ENCODE assay signal across 8 cellular contexts in genomic region chr22:30396871-30397655, GRCh38. TPM values are rescaled to one million over a fixed set of nuclear protein-coding genes. Genes with fewer than 3 reads are reported as not detected.
DNase-seq lines count a peak whose midpoint lies in the region; ATAC-seq and TF ChIP-seq lines count a peak whose summit lies in the region.

TSS of gene SEC14L2 (plus strand) at chr22:30397018. CDS start at chr22:30397117, 99 bp downstream.

- no peak for TF ChIP-seq RAD21 in HCT116 (IDR thresholded peaks at IDR 0.05; ENCODE audit: low read depth)

- H2AFZ ChIP-seq in HCT116 (ENCODE audit: low read depth, low read length, poor library complexity, severe bottlenecking) = no peak within 1 kb of the TSS

- H3K4me3 ChIP-seq in HCT116 (replicated peaks in 1 of 2; ENCODE audit: low read depth in 1 of 2, low read length in 2 of 2) (peak within 1 kb of the TSS; percentile 80 to 94), thoracic aorta (peak within 1 kb of the TSS; percentile 90)

- peak within 1 kb of the TSS; percentile 98 for H3K4me2 ChIP-seq in HCT116 (ENCODE audit: low read length)

- H3K79me2 ChIP-seq in HCT116 (ENCODE audit: insufficient read depth, low read length) = peaks cover 39% of the 10 kb centered on the region

- BruUV-seq in HCT116 (replicated peaks; lab: Mats Ljungman, UMichigan) = TSS peak; percentile 54

- no peaks in the 10 kb centered on the region for H3K27me3 Mint-ChIP-seq in activated naive CD8-positive, alpha-beta T cell treated with anti-CD3 and anti-CD28 coated beads for 36 hours

- ATAC-seq in HCT116 (peak; percentile 92), SK-N-SH treated with all-trans-retinoic acid at 6 μM for 48 hours (peak; percentile 90), omental fat pad (ENCODE audit: low FRiP score) (peak; percentile 43), thoracic aorta (ENCODE audit: insufficient number of reproducible peaks, low FRiP score, low read depth) (peak; percentile 21)

- H3K27me3 ChIP-seq in HCT116 (ENCODE audit: insufficient read depth, low read length) (no peaks in the 10 kb centered on the region), thoracic aorta (replicated peaks; ENCODE audit: insufficient read depth) (no peaks in the 10 kb centered on the region)

- peak within 1 kb of the TSS; percentile 54 for H3K27ac Mint-ChIP-seq in activated naive CD8-positive, alpha-beta T cell treated with anti-CD3 and anti-CD28 coated beads for 36 hours

- TF ChIP-seq POLR2A in HCT116 (IDR thresholded peaks at IDR 0.05; ENCODE audit: borderline replicate concordance, extremely low read depth, insufficient read depth, insufficient read length) = peak; percentile 47

- H3K4me1 Mint-ChIP-seq in activated naive CD8-positive, alpha-beta T cell treated with anti-CD3 and anti-CD28 coated beads for 36 hours = peaks cover 48% of the 10 kb centered on the region

- DNase-seq in AG08396 (ENCODE audit: low spot score) = peak; percentile 85
- peak; percentile 43 for DNase-seq in HCT116 (ENCODE audit: low read depth, low spot score)
- DNase-seq in activated naive CD8-positive, alpha-beta T cell treated with anti-CD3 and anti-CD28 coated beads for 36 hours = peak; percentile 69
- DNase-seq in glomerular visceral epithelial cell (ENCODE audit: extremely low spot score) = peak; percentile 56
- no peak for DNase-seq in omental fat pad (ENCODE audit: low spot score)
- DNase-seq in thoracic aorta (ENCODE audit: low spot score) = peak; percentile 16
- no peak for DNase-seq in NK-92 (lab: John Stamatoyannopoulos, UW; ENCODE audit: unreplicated experiment)

- no peaks in the 10 kb centered on the region for H3K9me2 ChIP-seq in HCT116 (ENCODE audit: insufficient read depth)

- POLR2A ChIA-PET in HCT116 (lab: Charles Lee) = interaction anchor here (0.7 to 4.2 kb wide), 6 partner anchors 9 to 109 kb away, joined by 3 to 40 read pairs (median 4); partner anchors contain the start of genes CCDC157, MTFP1 and SF3A1

- no peaks in the 10 kb centered on the region for H3K9me3 Mint-ChIP-seq in activated naive CD8-positive, alpha-beta T cell treated with anti-CD3 and anti-CD28 coated beads for 36 hours

- CTCF ChIA-PET in HCT116 (lab: Charles Lee) = interaction anchor here (0.8 to 2.6 kb wide), 3 partner anchors 9 to 109 kb away, joined by 3 to 14 read pairs (median 3); partner anchors contain the start of gene RNF215

- H3K9ac ChIP-seq in HCT116 (ENCODE audit: low read length) = peak within 1 kb of the TSS; percentile 91

- RAD21 ChIA-PET in HCT116 (lab: Charles Lee; ENCODE audit: low non-redundant PET in 1 of 2, low total read pairs in 2 of 2, uncharacterized antibody in 2 of 2, unreplicated experiment in 2 of 2) = interaction anchor here in 1 of 2 experiments (0.7 to 1.9 kb wide), 2 partner anchors 27 to 109 kb away, joined by 3 to 5 read pairs; no protein-coding TSS in a partner anchor

- H3K36me3 ChIP-seq in HCT116 (ENCODE audit: control insufficient read depth in 1 of 2, insufficient read depth in 2 of 2, low read length in 2 of 2) (peaks cover 0 to 13% of the 10 kb centered on the region in 2 experiments; a peak in 1 of 4 replicates), thoracic aorta (no peaks in the 10 kb centered on the region)

- peak within 1 kb of the TSS; percentile 86 for H3K4me3 Mint-ChIP-seq in activated naive CD8-positive, alpha-beta T cell treated with anti-CD3 and anti-CD28 coated beads for 36 hours

- H3K4me1 ChIP-seq in HCT116 (ENCODE audit: control insufficient read depth in 1 of 2, insufficient read depth in 2 of 2, low read length in 2 of 2) (peaks cover 17 to 54% of the 10 kb centered on the region in 2 experiments; a peak in 3 of 4 replicates), thoracic aorta (ENCODE audit: control insufficient read depth in 1 of 2, low read depth in 2 of 2) (peaks cover 3 to 26% of the 10 kb centered on the region in 2 donors)

- no peaks in the 10 kb centered on the region for H4K20me1 ChIP-seq in HCT116 (ENCODE audit: insufficient read depth)

- H3K27ac ChIP-seq in HCT116 (ENCODE audit: low read depth, low read length) (peak within 1 kb of the TSS; percentile 57), thoracic aorta (peak within 1 kb of the TSS; percentile 6 to 38)

- no peak for TF ChIP-seq CTCF in HCT116 (IDR thresholded peaks at IDR 0.05 in 2 of 3, conservative IDR thresholded peaks at IDR 0.05 in 1 of 3; ENCODE audit: borderline replicate concordance in 1 of 3, insufficient read depth in 1 of 3, low read depth in 2 of 3, low read length in 2 of 3)
- no peak for TF ChIP-seq CTCF in omental fat pad (IDR thresholded peaks at IDR 0.05)
- no peak for TF ChIP-seq CTCF in thoracic aorta (IDR thresholded peaks at IDR 0.05)

- intact Hi-C loops in HCT116 (cut with micrococcal nuclease) = no loop called here

- H3K9me3 ChIP-seq in HCT116 (ENCODE audit: control insufficient read depth in 1 of 2, insufficient read depth in 1 of 2, low read depth in 1 of 2, low read length in 2 of 2) (no peaks in the 10 kb centered on the region), thoracic aorta (no peaks in the 10 kb centered on the region)

- H3K36me3 Mint-ChIP-seq in activated naive CD8-positive, alpha-beta T cell treated with anti-CD3 and anti-CD28 coated beads for 36 hours = peaks cover 3% of the 10 kb centered on the region

TF ChIP-seq in HCT116, 20 proteins besides CTCF, POLR2A, EP300 and RAD21 (continues in another document):
- no peak for TF ChIP-seq YY1 (IDR thresholded peaks at IDR 0.05; ENCODE audit: extremely low read depth, insufficient replicate concordance, low read depth, low read length)
- no peak for TF ChIP-seq FOSL1 (IDR thresholded peaks at IDR 0.05; ENCODE audit: low read depth)
- TF ChIP-seq SP1 (IDR thresholded peaks at IDR 0.05; ENCODE audit: low read depth) = peak; percentile 41
- TF ChIP-seq CBX3 (IDR thresholded peaks at IDR 0.05; ENCODE audit: low read depth) = no peak
- TF ChIP-seq EZH2phosphoT487 (IDR thresholded peaks at IDR 0.05; ENCODE audit: borderline replicate concordance) = no peak
- no peak for TF ChIP-seq EZH2 (IDR thresholded peaks at IDR 0.05)
- peak; percentile 59; the same call in 1 of the 2 replicates for TF ChIP-seq SIN3A (IDR thresholded peaks at IDR 0.05; ENCODE audit: low read depth)
- TF ChIP-seq TCF7L2 (IDR thresholded peaks at IDR 0.05; ENCODE audit: borderline replicate concordance, extremely low read depth, insufficient read depth, insufficient read length) = peak; percentile 42

TF ChIP-seq in SK-N-SH treated with all-trans-retinoic acid at 6 μM for 48 hours, 23 proteins besides CTCF, POLR2A, EP300 and RAD21 (continues in another document):
- TF ChIP-seq ISL1 (CRISPR knock-in tag; IDR thresholded peaks at IDR 0.05) (no peak), ZC3H10 (CRISPR knock-in tag; IDR thresholded peaks at IDR 0.05) (no peak), CSRNP3 (CRISPR knock-in tag; IDR thresholded peaks at IDR 0.05) (no peak), TOX (CRISPR knock-in tag; IDR thresholded peaks at IDR 0.05; ENCODE audit: borderline replicate concordance) (no peak), ARNTL (CRISPR knock-in tag; IDR thresholded peaks at IDR 0.05; ENCODE audit: borderline replicate concordance, low read depth) (no peak), GLIS3 (CRISPR knock-in tag; IDR thresholded peaks at IDR 0.05) (no peak), ESRRG (CRISPR knock-in tag; IDR thresholded peaks at IDR 0.05) (no peak), TSHZ2 (CRISPR knock-in tag; IDR thresholded peaks at IDR 0.05) (no peak), ZNF565 (CRISPR knock-in tag; conservative IDR thresholded peaks at IDR 0.05; ENCODE audit: low read depth) (no peak)

RNA-seq across cellular contexts. Expression of gene SEC14L2, which starts in this region (rescaled TPM):
- total RNA-seq in HCT116 (2021; ENCODE audit: unreplicated experiment) (33.5 TPM), omental fat pad (1 to 10 TPM; 3.0 to 8.8 (median 5.0) TPM), thoracic aorta (10 to 100 TPM in 1 of 2 donors, 1 to 10 TPM in 1; 6.4 to 18.3 TPM)
- 31.0 and 34.2 TPM in 2 replicates for polyA plus RNA-seq in HCT116 (2012)
- 1 to 10 TPM; 9.1 to 9.4 TPM for total RNA-seq in activated naive CD8-positive, alpha-beta T cell treated with anti-CD3 and anti-CD28 coated beads for 36 hours

Comparison
In these comparisons a context has a peak if more than half of its experiments do, and no peak if none do; other contexts are left out.
1. DNase-seq: peak in AG08396 (single experiment), HCT116 (single experiment), activated naive CD8-positive, alpha-beta T cell treated with anti-CD3 and anti-CD28 coated beads for 36 hours (single experiment), glomerular visceral epithelial cell (single experiment) and thoracic aorta (single experiment); none in omental fat pad (single experiment) and NK-92 (single experiment).
2. ATAC-seq: peak in every context shown above with its lines; median percentile 92 in HCT116; 90 in SK-N-SH treated with all-trans-retinoic acid at 6 μM for 48 hours; 43 in omental fat pad; 21 in thoracic aorta.